ENCODE assay signal across 15 cellular contexts in genomic region chr2:98902209-98903063, GRCh38.
"Had no signal": no experiment of that assay in that cellular context is flagged by ENCODE, and none has a peak within 500 bp of the region (broad histone marks: within the 10 kb centered on the region; RNA-seq: fewer than 3 reads in every experiment).

No MANE protein-coding gene starts in this region.

- H3K27ac Mint-ChIP-seq: activated naive CD4-positive, alpha-beta T cell treated with anti-CD3 and anti-CD28 coated beads, Interleukin-2, amount 10 ng/mL, durations not matched to agents 7 days and 5 days; activated T-helper 1 cell treated with anti-CD3 and anti-CD28 coated beads, Interleukin-12 subunit alpha, Interleukin-12 subunit beta, Interleukin-2, Interleukin-4 antibody, amounts not matched to agents 30 ng/mL and 10 ng/mL and 1 ng/mL, durations not matched to agents 14 hours and 24 hours and 36 hours; nephron had no signal

- H3K4me3 ChIP-seq: coronary artery, ovary, uterus had no signal

- H3K9me3 Mint-ChIP-seq: activated naive CD4-positive, alpha-beta T cell treated with anti-CD3 and anti-CD28 coated beads, Interleukin-2, amount 10 ng/mL, durations not matched to agents 7 days and 5 days; activated T-helper 1 cell treated with anti-CD3 and anti-CD28 coated beads, Interleukin-12 subunit alpha, Interleukin-12 subunit beta, Interleukin-2, Interleukin-4 antibody, amounts not matched to agents 30 ng/mL and 10 ng/mL and 1 ng/mL, durations not matched to agents 14 hours and 24 hours and 36 hours; nephron had no signal

- DNase-seq: activated CD4-positive, alpha-beta T cell treated with anti-CD3 and anti-CD28 coated beads for 1 hour; activated CD4-positive, alpha-beta T cell treated with anti-CD3 and anti-CD28 coated beads, Interleukin-2, amount 50 U/mL, for 48 hours; activated naive CD4-positive, alpha-beta T cell treated with anti-CD3 and anti-CD28 coated beads, Interleukin-2, amount 10 ng/mL, durations not matched to agents 7 days and 5 days; caudate nucleus; effector CD8-positive, alpha-beta T cell; erythroblast; hippocampal formation; mammary epithelial cell; ovary; retina; small intestine; uterus had no signal

- H3K27me3 ChIP-seq: ovary, uterus had no signal

- H3K9me3 ChIP-seq: ovary, uterus had no signal

- H3K36me3 Mint-ChIP-seq: activated naive CD4-positive, alpha-beta T cell treated with anti-CD3 and anti-CD28 coated beads, Interleukin-2, amount 10 ng/mL, durations not matched to agents 7 days and 5 days had no signal

- H3K36me3 ChIP-seq: ovary, uterus had no signal

- H3K4me3 Mint-ChIP-seq: activated naive CD4-positive, alpha-beta T cell treated with anti-CD3 and anti-CD28 coated beads, Interleukin-2, amount 10 ng/mL, durations not matched to agents 7 days and 5 days; activated T-helper 1 cell treated with anti-CD3 and anti-CD28 coated beads, Interleukin-12 subunit alpha, Interleukin-12 subunit beta, Interleukin-2, Interleukin-4 antibody, amounts not matched to agents 30 ng/mL and 10 ng/mL and 1 ng/mL, durations not matched to agents 14 hours and 24 hours and 36 hours; nephron had no signal

- H3K4me1 Mint-ChIP-seq: activated naive CD4-positive, alpha-beta T cell treated with anti-CD3 and anti-CD28 coated beads, Interleukin-2, amount 10 ng/mL, durations not matched to agents 7 days and 5 days had no signal

- H3K27ac ChIP-seq: coronary artery, ovary, uterus had no signal

- H3K4me1 ChIP-seq: uterus had no signal
